1 cellular context compared by ENCODE assay signal in the genomic region with DNA sequence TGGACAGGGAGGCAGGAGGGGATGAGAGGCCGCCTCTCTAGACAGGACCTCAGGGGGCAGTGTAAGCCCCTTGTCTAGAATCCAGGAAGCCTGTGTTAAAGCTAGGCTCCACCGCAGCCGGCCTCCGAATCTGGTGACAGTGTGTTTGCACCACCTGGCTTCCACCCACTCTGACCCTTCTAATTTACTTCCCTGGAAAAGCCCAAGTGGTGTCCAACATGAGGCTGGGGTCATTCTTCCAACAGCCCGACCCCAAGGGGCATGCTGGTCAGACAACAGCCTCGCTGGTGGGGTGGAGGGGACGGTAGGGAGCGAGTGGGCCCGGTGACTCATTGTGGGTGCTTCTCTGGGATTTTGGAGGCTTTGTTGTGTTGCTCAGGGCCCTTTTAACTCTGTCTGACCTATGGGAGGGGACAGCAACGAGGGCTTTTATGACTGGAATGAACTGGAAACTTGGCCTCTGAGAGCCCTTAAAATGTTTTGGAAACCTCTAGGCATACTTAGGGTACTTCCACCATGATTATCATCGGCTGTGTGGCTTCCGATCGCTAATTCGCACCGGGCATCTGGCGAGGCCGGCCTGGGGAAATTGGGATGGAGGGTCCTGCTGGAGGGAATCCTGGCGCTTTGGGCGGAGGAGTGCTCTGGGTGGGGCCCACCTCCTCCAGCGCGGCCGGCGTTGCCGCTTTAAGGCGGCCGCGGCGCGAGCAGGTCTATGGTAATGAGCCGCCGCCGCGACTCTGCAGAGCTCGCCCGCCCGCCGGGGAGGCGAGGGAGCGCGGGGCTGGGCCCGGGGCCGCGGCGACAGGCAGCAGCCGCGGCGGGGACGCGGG.
TF ChIP-seq lines count a peak whose summit lies in the region.

A gene with protein sequence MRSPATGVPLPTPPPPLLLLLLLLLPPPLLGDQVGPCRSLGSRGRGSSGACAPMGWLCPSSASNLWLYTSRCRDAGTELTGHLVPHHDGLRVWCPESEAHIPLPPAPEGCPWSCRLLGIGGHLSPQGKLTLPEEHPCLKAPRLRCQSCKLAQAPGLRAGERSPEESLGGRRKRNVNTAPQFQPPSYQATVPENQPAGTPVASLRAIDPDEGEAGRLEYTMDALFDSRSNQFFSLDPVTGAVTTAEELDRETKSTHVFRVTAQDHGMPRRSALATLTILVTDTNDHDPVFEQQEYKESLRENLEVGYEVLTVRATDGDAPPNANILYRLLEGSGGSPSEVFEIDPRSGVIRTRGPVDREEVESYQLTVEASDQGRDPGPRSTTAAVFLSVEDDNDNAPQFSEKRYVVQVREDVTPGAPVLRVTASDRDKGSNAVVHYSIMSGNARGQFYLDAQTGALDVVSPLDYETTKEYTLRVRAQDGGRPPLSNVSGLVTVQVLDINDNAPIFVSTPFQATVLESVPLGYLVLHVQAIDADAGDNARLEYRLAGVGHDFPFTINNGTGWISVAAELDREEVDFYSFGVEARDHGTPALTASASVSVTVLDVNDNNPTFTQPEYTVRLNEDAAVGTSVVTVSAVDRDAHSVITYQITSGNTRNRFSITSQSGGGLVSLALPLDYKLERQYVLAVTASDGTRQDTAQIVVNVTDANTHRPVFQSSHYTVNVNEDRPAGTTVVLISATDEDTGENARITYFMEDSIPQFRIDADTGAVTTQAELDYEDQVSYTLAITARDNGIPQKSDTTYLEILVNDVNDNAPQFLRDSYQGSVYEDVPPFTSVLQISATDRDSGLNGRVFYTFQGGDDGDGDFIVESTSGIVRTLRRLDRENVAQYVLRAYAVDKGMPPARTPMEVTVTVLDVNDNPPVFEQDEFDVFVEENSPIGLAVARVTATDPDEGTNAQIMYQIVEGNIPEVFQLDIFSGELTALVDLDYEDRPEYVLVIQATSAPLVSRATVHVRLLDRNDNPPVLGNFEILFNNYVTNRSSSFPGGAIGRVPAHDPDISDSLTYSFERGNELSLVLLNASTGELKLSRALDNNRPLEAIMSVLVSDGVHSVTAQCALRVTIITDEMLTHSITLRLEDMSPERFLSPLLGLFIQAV (N-terminal part only) (plus strand): TSS at position 743 of the 833 bp plus-strand sequence. CDS start 541 bp downstream, outside the sequence.

TF ChIP-seq in HEK293, 187 proteins besides CTCF, POLR2A, EP300 and RAD21 (continued from another document):
- TF ChIP-seq ZNF747 (tag by site-specific recombination; IDR thresholded peaks at IDR 0.05) (no peak), SETDB1 (IDR thresholded peaks at IDR 0.05; ENCODE audit: insufficient read length, low read length) (no peak), ZNF10 (tag by site-specific recombination; IDR thresholded peaks at IDR 0.05) (no peak), ZBTB1 (tag by site-specific recombination; IDR thresholded peaks at IDR 0.05) (no peak), GLI2 (tag by site-specific recombination; IDR thresholded peaks at IDR 0.05; ENCODE audit: borderline replicate concordance, low read depth) (no peak), ZXDB (tag by site-specific recombination; IDR thresholded peaks at IDR 0.05) (0 out of 2 replicates have a peak, but pooled peaks have one; percentile 47), ZNF660 (tag by site-specific recombination; IDR thresholded peaks at IDR 0.05) (peak; percentile 42; the same call in 1 of the 2 replicates), ZSCAN30 (tag by site-specific recombination; IDR thresholded peaks at IDR 0.05) (peak; percentile 38; the same call in 1 of the 2 replicates), ZNF544 (tag by site-specific recombination; IDR thresholded peaks at IDR 0.05) (no peak), ZNF341 (tag by site-specific recombination; IDR thresholded peaks at IDR 0.05; ENCODE audit: low read depth) (peak; percentile 53; the same call in 1 of the 2 replicates), ZNF76 (tag by site-specific recombination; IDR thresholded peaks at IDR 0.05; ENCODE audit: borderline replicate concordance, low read depth) (no peak), ZNF24 (tag by site-specific recombination; IDR thresholded peaks at IDR 0.05) (no peak), SP7 (tag by site-specific recombination; IDR thresholded peaks at IDR 0.05) (peak; percentile 44; the same call in 1 of the 2 replicates), ZNF184 (tag by site-specific recombination; IDR thresholded peaks at IDR 0.05) (no peak), ZNF600 (tag by site-specific recombination; IDR thresholded peaks at IDR 0.05) (0 out of 2 replicates have a peak, but pooled peaks have one; percentile 15), ZNF830 (tag by site-specific recombination; IDR thresholded peaks at IDR 0.05; ENCODE audit: low read depth) (no peak), KLF9 (tag by site-specific recombination; IDR thresholded peaks at IDR 0.05; ENCODE audit: low read depth) (no peak), GLIS1 (tag by site-specific recombination; IDR thresholded peaks at IDR 0.05) (peak; percentile 36; the same call in 1 of the 2 replicates), ZNF610 (tag by site-specific recombination; IDR thresholded peaks at IDR 0.05; ENCODE audit: borderline replicate concordance) (no peak), ZNF549 (tag by site-specific recombination; IDR thresholded peaks at IDR 0.05) (no peak), ZBTB48 (tag by site-specific recombination; IDR thresholded peaks at IDR 0.05) (peak; percentile 70), ZNF561 (tag by site-specific recombination; IDR thresholded peaks at IDR 0.05; ENCODE audit: borderline replicate concordance) (0 out of 2 replicates have a peak, but pooled peaks have one; percentile 22), ZBTB8A (tag by site-specific recombination; IDR thresholded peaks at IDR 0.05) (0 out of 2 replicates have a peak, but pooled peaks have one; percentile 18), ZNF843 (tag by site-specific recombination; IDR thresholded peaks at IDR 0.05) (no peak), ZFP69B (tag by site-specific recombination; IDR thresholded peaks at IDR 0.05) (peak; percentile 100), ZNF335 (tag by site-specific recombination; conservative IDR thresholded peaks at IDR 0.05) (peak; percentile 99), ZNF423 (tag by site-specific recombination; IDR thresholded peaks at IDR 0.05) (no peak), ZNF658 (tag by site-specific recombination; IDR thresholded peaks at IDR 0.05) (no peak), ZNF266 (tag by site-specific recombination; IDR thresholded peaks at IDR 0.05; ENCODE audit: low read depth) (no peak)
- TF ChIP-seq, protein P1, sequence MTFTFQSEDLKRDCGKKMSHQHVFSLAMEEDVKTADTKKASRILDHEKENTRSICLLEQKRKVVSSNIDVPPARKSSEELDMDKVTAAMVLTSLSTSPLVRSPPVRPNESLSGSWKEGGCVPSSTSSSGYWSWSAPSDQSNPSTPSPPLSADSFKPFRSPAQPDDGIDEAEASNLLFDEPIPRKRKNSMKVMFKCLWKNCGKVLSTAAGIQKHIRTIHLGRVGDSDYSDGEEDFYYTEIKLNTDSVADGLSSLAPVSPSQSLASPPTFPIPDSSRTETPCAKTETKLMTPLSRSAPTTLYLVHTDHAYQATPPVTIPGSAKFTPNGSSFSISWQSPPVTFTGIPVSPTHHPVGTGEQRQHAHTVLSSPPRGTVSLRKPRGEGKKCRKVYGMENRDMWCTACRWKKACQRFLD (tag by site-specific recombination; IDR thresholded peaks at IDR 0.05) = no peak
- TF ChIP-seq, protein P2, sequence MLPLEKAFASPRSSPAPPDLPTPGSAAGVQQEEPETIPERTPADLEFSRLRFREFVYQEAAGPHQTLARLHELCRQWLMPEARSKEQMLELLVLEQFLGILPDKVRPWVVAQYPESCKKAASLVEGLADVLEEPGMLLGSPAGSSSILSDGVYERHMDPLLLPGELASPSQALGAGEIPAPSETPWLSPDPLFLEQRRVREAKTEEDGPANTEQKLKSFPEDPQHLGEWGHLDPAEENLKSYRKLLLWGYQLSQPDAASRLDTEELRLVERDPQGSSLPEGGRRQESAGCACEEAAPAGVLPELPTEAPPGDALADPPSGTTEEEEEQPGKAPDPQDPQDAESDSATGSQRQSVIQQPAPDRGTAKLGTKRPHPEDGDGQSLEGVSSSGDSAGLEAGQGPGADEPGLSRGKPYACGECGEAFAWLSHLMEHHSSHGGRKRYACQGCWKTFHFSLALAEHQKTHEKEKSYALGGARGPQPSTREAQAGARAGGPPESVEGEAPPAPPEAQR (tag by site-specific recombination; IDR thresholded peaks at IDR 0.05) = no peak
- TF ChIP-seq, protein P3, sequence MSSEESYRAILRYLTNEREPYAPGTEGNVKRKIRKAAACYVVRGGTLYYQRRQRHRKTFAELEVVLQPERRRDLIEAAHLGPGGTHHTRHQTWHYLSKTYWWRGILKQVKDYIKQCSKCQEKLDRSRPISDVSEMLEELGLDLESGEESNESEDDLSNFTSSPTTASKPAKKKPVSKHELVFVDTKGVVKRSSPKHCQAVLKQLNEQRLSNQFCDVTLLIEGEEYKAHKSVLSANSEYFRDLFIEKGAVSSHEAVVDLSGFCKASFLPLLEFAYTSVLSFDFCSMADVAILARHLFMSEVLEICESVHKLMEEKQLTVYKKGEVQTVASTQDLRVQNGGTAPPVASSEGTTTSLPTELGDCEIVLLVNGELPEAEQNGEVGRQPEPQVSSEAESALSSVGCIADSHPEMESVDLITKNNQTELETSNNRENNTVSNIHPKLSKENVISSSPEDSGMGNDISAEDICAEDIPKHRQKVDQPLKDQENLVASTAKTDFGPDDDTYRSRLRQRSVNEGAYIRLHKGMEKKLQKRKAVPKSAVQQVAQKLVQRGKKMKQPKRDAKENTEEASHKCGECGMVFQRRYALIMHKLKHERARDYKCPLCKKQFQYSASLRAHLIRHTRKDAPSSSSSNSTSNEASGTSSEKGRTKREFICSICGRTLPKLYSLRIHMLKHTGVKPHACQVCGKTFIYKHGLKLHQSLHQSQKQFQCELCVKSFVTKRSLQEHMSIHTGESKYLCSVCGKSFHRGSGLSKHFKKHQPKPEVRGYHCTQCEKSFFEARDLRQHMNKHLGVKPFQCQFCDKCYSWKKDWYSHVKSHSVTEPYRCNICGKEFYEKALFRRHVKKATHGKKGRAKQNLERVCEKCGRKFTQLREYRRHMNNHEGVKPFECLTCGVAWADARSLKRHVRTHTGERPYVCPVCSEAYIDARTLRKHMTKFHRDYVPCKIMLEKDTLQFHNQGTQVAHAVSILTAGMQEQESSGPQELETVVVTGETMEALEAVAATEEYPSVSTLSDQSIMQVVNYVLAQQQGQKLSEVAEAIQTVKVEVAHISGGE (tag by site-specific recombination; conservative IDR thresholded peaks at IDR 0.05; ENCODE audit: low read depth) = no peak
- TF ChIP-seq, protein P4, sequence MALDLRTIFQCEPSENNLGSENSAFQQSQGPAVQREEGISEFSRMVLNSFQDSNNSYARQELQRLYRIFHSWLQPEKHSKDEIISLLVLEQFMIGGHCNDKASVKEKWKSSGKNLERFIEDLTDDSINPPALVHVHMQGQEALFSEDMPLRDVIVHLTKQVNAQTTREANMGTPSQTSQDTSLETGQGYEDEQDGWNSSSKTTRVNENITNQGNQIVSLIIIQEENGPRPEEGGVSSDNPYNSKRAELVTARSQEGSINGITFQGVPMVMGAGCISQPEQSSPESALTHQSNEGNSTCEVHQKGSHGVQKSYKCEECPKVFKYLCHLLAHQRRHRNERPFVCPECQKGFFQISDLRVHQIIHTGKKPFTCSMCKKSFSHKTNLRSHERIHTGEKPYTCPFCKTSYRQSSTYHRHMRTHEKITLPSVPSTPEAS (tag by site-specific recombination; IDR thresholded peaks at IDR 0.05) = no peak
- TF ChIP-seq, protein P5, sequence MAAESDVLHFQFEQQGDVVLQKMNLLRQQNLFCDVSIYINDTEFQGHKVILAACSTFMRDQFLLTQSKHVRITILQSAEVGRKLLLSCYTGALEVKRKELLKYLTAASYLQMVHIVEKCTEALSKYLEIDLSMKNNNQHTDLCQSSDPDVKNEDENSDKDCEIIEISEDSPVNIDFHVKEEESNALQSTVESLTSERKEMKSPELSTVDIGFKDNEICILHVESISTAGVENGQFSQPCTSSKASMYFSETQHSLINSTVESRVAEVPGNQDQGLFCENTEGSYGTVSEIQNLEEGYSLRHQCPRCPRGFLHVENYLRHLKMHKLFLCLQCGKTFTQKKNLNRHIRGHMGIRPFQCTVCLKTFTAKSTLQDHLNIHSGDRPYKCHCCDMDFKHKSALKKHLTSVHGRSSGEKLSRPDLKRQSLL (tag by site-specific recombination; IDR thresholded peaks at IDR 0.05) = peak; percentile 12; the same call in 1 of the 2 replicates
- TF ChIP-seq, protein P6, sequence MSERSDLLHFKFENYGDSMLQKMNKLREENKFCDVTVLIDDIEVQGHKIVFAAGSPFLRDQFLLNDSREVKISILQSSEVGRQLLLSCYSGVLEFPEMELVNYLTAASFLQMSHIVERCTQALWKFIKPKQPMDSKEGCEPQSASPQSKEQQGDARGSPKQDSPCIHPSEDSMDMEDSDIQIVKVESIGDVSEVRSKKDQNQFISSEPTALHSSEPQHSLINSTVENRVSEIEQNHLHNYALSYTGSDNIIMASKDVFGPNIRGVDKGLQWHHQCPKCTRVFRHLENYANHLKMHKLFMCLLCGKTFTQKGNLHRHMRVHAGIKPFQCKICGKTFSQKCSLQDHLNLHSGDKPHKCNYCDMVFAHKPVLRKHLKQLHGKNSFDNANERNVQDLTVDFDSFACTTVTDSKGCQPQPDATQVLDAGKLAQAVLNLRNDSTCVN (tag by site-specific recombination; optimal IDR thresholded peaks at IDR 0.05) = peak; percentile 76
- TF ChIP-seq, protein P7, sequence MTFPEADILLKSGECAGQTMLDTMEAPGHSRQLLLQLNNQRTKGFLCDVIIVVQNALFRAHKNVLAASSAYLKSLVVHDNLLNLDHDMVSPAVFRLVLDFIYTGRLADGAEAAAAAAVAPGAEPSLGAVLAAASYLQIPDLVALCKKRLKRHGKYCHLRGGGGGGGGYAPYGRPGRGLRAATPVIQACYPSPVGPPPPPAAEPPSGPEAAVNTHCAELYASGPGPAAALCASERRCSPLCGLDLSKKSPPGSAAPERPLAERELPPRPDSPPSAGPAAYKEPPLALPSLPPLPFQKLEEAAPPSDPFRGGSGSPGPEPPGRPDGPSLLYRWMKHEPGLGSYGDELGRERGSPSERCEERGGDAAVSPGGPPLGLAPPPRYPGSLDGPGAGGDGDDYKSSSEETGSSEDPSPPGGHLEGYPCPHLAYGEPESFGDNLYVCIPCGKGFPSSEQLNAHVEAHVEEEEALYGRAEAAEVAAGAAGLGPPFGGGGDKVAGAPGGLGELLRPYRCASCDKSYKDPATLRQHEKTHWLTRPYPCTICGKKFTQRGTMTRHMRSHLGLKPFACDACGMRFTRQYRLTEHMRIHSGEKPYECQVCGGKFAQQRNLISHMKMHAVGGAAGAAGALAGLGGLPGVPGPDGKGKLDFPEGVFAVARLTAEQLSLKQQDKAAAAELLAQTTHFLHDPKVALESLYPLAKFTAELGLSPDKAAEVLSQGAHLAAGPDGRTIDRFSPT (tag by site-specific recombination; IDR thresholded peaks at IDR 0.05) = no peak
